14 cellular contexts compared by ENCODE assay signal in the genomic region with DNA sequence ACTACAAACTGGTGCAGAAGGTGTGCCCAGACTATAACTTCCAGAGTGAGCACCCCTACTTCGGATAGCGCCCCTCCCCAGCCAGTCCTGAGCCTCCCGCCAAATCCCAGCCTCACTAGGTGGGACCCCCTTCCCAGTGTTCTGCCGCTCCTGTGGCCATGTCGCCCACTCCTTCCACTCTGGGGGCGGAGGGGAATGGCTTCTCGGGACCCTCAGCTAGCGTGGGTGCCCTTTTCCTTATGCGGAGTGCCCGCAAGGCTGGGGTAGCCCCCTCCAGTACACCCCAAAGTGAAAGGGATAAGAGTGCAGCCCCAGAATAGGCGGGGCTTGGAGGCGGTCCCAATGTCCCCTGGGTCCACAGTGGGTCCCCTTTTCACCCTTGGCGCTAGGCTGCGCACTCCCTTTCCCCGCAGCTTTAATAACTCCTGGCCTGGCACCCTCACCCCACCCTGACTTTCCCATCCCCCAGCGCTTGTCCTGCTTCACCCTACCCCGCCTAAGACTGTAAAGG. TPM values are rescaled to one million over a fixed set of nuclear protein-coding genes. Genes with fewer than 3 reads are reported as not detected.
DNase-seq lines count a peak whose midpoint lies in the region; ATAC-seq and TF ChIP-seq lines count a peak whose summit lies in the region.
"Had no signal": no experiment of that assay in that cellular context is flagged by ENCODE, and none has a peak within 500 bp of the region (broad histone marks: within the 10 kb centered on the region; RNA-seq: fewer than 3 reads in every experiment).

No MANE protein-coding gene starts in this region.

- peak overlapping the region; percentile 28 for H3K4me3 Mint-ChIP-seq in T-helper 1 cell treated with Interleukin-12 subunit alpha and Interleukin-12 subunit beta and Interleukin-4 antibody, amounts not matched to agents 30 μg/mL and 1 μg/mL, for 36 hours
- peak overlapping the region; percentile 53 for H3K4me3 Mint-ChIP-seq in activated CD8-positive, alpha-beta T cell treated with anti-CD3 and anti-CD28 coated beads for 36 hours
- H3K4me3 Mint-ChIP-seq in naive thymus-derived CD8-positive, alpha-beta T cell = peak overlapping the region in 9 of 10 donors; percentile 28 to 79 (median 61)

- H3K9ac ChIP-seq in ES-I3 (ENCODE audit: low read depth, low read length) = peak overlapping the region; percentile 19; the same call in 1 of the 2 replicates

- H3K9me3 ChIP-seq in ES-I3 (ENCODE audit: control insufficient read depth, insufficient read depth, low read length) = no peaks in the 10 kb centered on the region
- H3K9me3 ChIP-seq: gastrocnemius medialis, thyroid gland had no signal

- H3K36me3 ChIP-seq in ES-I3 (ENCODE audit: insufficient read depth, low read length) = no peaks in the 10 kb centered on the region
- H3K36me3 ChIP-seq: gastrocnemius medialis, thyroid gland had no signal

- no peaks in the 10 kb centered on the region for H3K9me3 Mint-ChIP-seq in T-helper 1 cell treated with Interleukin-12 subunit alpha and Interleukin-12 subunit beta and Interleukin-4 antibody, amounts not matched to agents 30 μg/mL and 1 μg/mL, for 36 hours
- H3K9me3 Mint-ChIP-seq in activated CD8-positive, alpha-beta T cell treated with anti-CD3 and anti-CD28 coated beads for 36 hours = no peaks in the 10 kb centered on the region
- peaks cover 0 to 2% (median 0%) of the 10 kb centered on the region in 9 donors for H3K9me3 Mint-ChIP-seq in naive thymus-derived CD8-positive, alpha-beta T cell

- DNase-seq in T-helper 1 cell = no peak
- DNase-seq in activated CD8-positive, alpha-beta T cell treated with anti-CD3 and anti-CD28 coated beads for 36 hours = no peak
- DNase-seq in naive thymus-derived CD8-positive, alpha-beta T cell = no peak
- no peak for DNase-seq in NCI-H1930 (lab: John Stamatoyannopoulos, UW)
- DNase-seq: gastrocnemius medialis, MV-4-11, NCI-H774, SW 1271 had no signal

- H3K27me3 Mint-ChIP-seq in T-helper 1 cell treated with Interleukin-12 subunit alpha and Interleukin-12 subunit beta and Interleukin-4 antibody, amounts not matched to agents 30 μg/mL and 1 μg/mL, for 36 hours (ENCODE audit: low read depth) = peaks cover 67% of the 10 kb centered on the region
- peaks cover 58% of the 10 kb centered on the region for H3K27me3 Mint-ChIP-seq in activated CD8-positive, alpha-beta T cell treated with anti-CD3 and anti-CD28 coated beads for 36 hours
- H3K27me3 Mint-ChIP-seq in naive thymus-derived CD8-positive, alpha-beta T cell = peaks cover 39 to 71% (median 53%) of the 10 kb centered on the region in 5 donors

- peaks cover 52% of the 10 kb centered on the region for H3K4me1 Mint-ChIP-seq in T-helper 1 cell treated with Interleukin-12 subunit alpha and Interleukin-12 subunit beta and Interleukin-4 antibody, amounts not matched to agents 30 μg/mL and 1 μg/mL, for 36 hours (ENCODE audit: low read depth)
- peaks cover 67% of the 10 kb centered on the region for H3K4me1 Mint-ChIP-seq in activated CD8-positive, alpha-beta T cell treated with anti-CD3 and anti-CD28 coated beads for 36 hours (ENCODE audit: low read depth)
- H3K4me1 Mint-ChIP-seq in naive thymus-derived CD8-positive, alpha-beta T cell = peaks cover 40 to 85% (median 72%) of the 10 kb centered on the region in 4 donors

- ATAC-seq in activated CD8-positive, alpha-beta T cell treated with anti-CD3 and anti-CD28 coated beads for 36 hours = no peak
- ATAC-seq in naive thymus-derived CD8-positive, alpha-beta T cell = no peak
- ATAC-seq in HG03045 (IDR thresholded peaks at IDR 0.05; ENCODE audit: unreplicated experiment) = no peak
- ATAC-seq in HG02840 (IDR thresholded peaks at IDR 0.05; ENCODE audit: low FRiP score, unreplicated experiment) = no peak
- ATAC-seq: gastrocnemius medialis had no signal

- POLR2A ChIA-PET in activated CD8-positive, alpha-beta T cell treated with anti-CD3 and anti-CD28 coated beads for 36 hours (lab: Charles Lee) = interaction anchor here (0.6 to 12.7 kb wide), 4 partner anchors 12 to 261 kb away, joined by 3 to 238 read pairs (median 4); a partner anchor contains a TSS
- POLR2A ChIA-PET in naive thymus-derived CD8-positive, alpha-beta T cell (lab: Charles Lee) = interaction anchor here (0.6 to 5.7 kb wide), 4 partner anchors 12 to 124 kb away, joined by 3 to 40 read pairs (median 6); a partner anchor contains a TSS

- intact Hi-C loops in activated CD8-positive, alpha-beta T cell treated with anti-CD3 and anti-CD28 coated beads for 36 hours (cut with micrococcal nuclease) = no loop called here

- peaks cover 24% of the 10 kb centered on the region; the same call in 1 of the 2 replicates for H3K4me1 ChIP-seq in ES-I3 (ENCODE audit: insufficient read depth, low read length)

- peak overlapping the region; percentile 9 for H3K27ac Mint-ChIP-seq in T-helper 1 cell treated with Interleukin-12 subunit alpha and Interleukin-12 subunit beta and Interleukin-4 antibody, amounts not matched to agents 30 μg/mL and 1 μg/mL, for 36 hours
- peak overlapping the region; percentile 40 for H3K27ac Mint-ChIP-seq in activated CD8-positive, alpha-beta T cell treated with anti-CD3 and anti-CD28 coated beads for 36 hours
- peak overlapping the region in 3 of 10 donors; percentile 31 to 55 (median 40) for H3K27ac Mint-ChIP-seq in naive thymus-derived CD8-positive, alpha-beta T cell

- CTCF ChIA-PET in activated CD8-positive, alpha-beta T cell treated with anti-CD3 and anti-CD28 coated beads for 36 hours (lab: Charles Lee) = interaction anchor here (0.9 to 13.6 kb wide), 4 partner anchors 9 to 233 kb away, joined by 3 to 431 read pairs (median 112); a partner anchor contains a TSS

- no peak for TF ChIP-seq CTCF in activated CD8-positive, alpha-beta T cell treated with anti-CD3 and anti-CD28 coated beads for 36 hours (IDR thresholded peaks at IDR 0.05)

- peaks cover 16% of the 10 kb centered on the region for H3K36me3 Mint-ChIP-seq in T-helper 1 cell treated with Interleukin-12 subunit alpha and Interleukin-12 subunit beta and Interleukin-4 antibody, amounts not matched to agents 30 μg/mL and 1 μg/mL, for 36 hours (ENCODE audit: low read depth)
- peaks cover 15% of the 10 kb centered on the region for H3K36me3 Mint-ChIP-seq in activated CD8-positive, alpha-beta T cell treated with anti-CD3 and anti-CD28 coated beads for 36 hours (ENCODE audit: low read depth)
- H3K36me3 Mint-ChIP-seq in naive thymus-derived CD8-positive, alpha-beta T cell = peaks cover 0 to 6% (median 2%) of the 10 kb centered on the region in 3 donors

RNA-seq across cellular contexts. Expression of a gene that starts 3.8 kb away (rescaled TPM):
- total RNA-seq in activated CD8-positive, alpha-beta T cell treated with anti-CD3 and anti-CD28 coated beads for 36 hours = 100 to 1,000 TPM; 480 to 529 TPM
- 10 to 100 TPM; 45.2 to 45.3 TPM for total RNA-seq in naive thymus-derived CD8-positive, alpha-beta T cell
- polyA plus RNA-seq in naive thymus-derived CD8-positive, alpha-beta T cell = 10 to 100 TPM; 27.3 to 31.2 (median 28.8) TPM

RNA-seq across cellular contexts. Expression of a gene that starts 9.1 kb away (rescaled TPM):
- total RNA-seq in activated CD8-positive, alpha-beta T cell treated with anti-CD3 and anti-CD28 coated beads for 36 hours = under 1 TPM; 0.41 to 0.45 TPM
- total RNA-seq in naive thymus-derived CD8-positive, alpha-beta T cell = under 1 TPM; 0.41 to 0.55 TPM
- not detected for polyA plus RNA-seq in naive thymus-derived CD8-positive, alpha-beta T cell
- total RNA-seq: gastrocnemius medialis had no signal

RNA-seq across cellular contexts. Expression of a gene that starts 25.3 kb away (rescaled TPM):
- total RNA-seq in activated CD8-positive, alpha-beta T cell treated with anti-CD3 and anti-CD28 coated beads for 36 hours = 1 to 10 TPM; 1.7 to 2.1 TPM
- total RNA-seq in naive thymus-derived CD8-positive, alpha-beta T cell = 1 to 10 TPM; 2.5 to 2.6 TPM
- polyA plus RNA-seq in naive thymus-derived CD8-positive, alpha-beta T cell = not detected
- total RNA-seq: H4 had no signal

Comparison
In these comparisons a context has a peak if more than half of its experiments do, and no peak if none do; other contexts are left out.
1. RNA of a gene that starts 3.8 kb away (total RNA-seq): 480 to 529 TPM in activated CD8-positive, alpha-beta T cell treated with anti-CD3 and anti-CD28 coated beads for 36 hours; 45.2 to 45.3 TPM in naive thymus-derived CD8-positive, alpha-beta T cell; every median in the first group is over 10 times any median in the second.
2. Peak in every context shown above with its lines, with median percentiles within 50 percentile points of each other: H3K4me3 Mint-ChIP-seq.